ENCODE assay signal across 11 cellular contexts in the genomic region with DNA sequence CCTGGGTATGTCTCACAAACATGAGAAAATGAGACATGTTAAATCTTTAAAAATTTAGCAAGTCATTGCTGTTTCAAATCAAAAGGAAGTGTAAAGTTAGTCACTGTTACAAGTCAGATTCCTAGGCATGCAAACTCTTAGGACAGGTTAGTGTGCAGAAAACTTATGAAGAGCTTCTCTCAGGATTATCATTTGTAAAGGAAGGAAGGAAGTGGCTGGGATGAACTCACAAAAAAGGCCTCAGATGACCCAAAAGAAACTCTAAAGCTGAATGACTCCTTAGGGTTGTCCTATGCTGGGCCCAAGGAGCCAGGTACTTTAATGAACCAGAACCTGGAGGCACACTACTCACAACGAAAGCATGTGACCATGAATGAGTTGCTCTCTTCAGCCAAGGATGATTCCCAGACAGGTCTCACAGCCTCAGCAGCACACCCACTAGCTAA. TPM values are rescaled to one million over a fixed set of nuclear protein-coding genes. Genes with fewer than 3 reads are reported as not detected.
DNase-seq lines count a peak whose midpoint lies in the region; ATAC-seq, FAIRE-seq and TF ChIP-seq lines count a peak whose summit lies in the region.
"Had no signal": no experiment of that assay in that cellular context is flagged by ENCODE, and none has a peak within 500 bp of the region (broad histone marks: within the 10 kb centered on the region; RNA-seq: fewer than 3 reads in every experiment).

No MANE protein-coding gene starts in this region.

- intact Hi-C loops in A673 (cut with micrococcal nuclease; ENCODE audit: unreplicated experiment), result no loop called here

- no peak overlapping the region for H3K4me3 Mint-ChIP-seq in T-helper 17 cell

- no peak overlapping the region for H2AFZ ChIP-seq in keratinocyte (ENCODE audit: control insufficient read depth, low read length)
- no peak overlapping the region for H2AFZ ChIP-seq in Karpas-422 (ENCODE audit: low read length)

- H3K9ac ChIP-seq in keratinocyte (ENCODE audit: control insufficient read depth, extremely low read depth, insufficient read depth, low read length), result peak overlapping the region; percentile 61
- no peak overlapping the region for H3K9ac ChIP-seq in Karpas-422 (ENCODE audit: low read length)

- no peaks in the 10 kb centered on the region for H3K27me3 ChIP-seq in A673 (replicated peaks; ENCODE audit: insufficient read depth, low read depth, low read length, poor library complexity)
- H3K27me3 ChIP-seq in keratinocyte (ENCODE audit: control insufficient read depth, extremely low read depth, insufficient read depth, low read length), result no peaks in the 10 kb centered on the region
- no peaks in the 10 kb centered on the region for H3K27me3 ChIP-seq in Karpas-422 (ENCODE audit: low read length)

- H3K27ac Mint-ChIP-seq in T-helper 17 cell, result no peak overlapping the region

- H3K4me1 ChIP-seq in A673 (ENCODE audit: insufficient read depth, low read length, poor library complexity, severe bottlenecking), result peaks cover 59% of the 10 kb centered on the region
- H3K4me1 ChIP-seq in keratinocyte (ENCODE audit: control insufficient read depth, extremely low read depth, insufficient read depth, low read length), result peaks cover 43% of the 10 kb centered on the region
- no peaks in the 10 kb centered on the region for H3K4me1 ChIP-seq in Karpas-422 (ENCODE audit: low read length)

- DNase-seq in A673 (ENCODE audit: low spot score) (no peak), T-helper 17 cell (no peak), keratinocyte (ENCODE audit: low read depth, low spot score) (peak; percentile 56), Karpas-422 (no peak), midbrain (lab: John Stamatoyannopoulos, UW) (no peak), NCI-H1105 (lab: John Stamatoyannopoulos, UW) (no peak)
- DNase-seq: activated CD4-positive, alpha-beta T cell treated with anti-CD3 and anti-CD28 coated beads for 48 hours; NK-92 treated with Interleukin-12 subunit alpha and Interleukin-12 subunit beta, amount 100 ng/mL, for 24 hours; occipital lobe had no signal

- H3K79me2 ChIP-seq in keratinocyte (ENCODE audit: control insufficient read depth, insufficient read depth, low read length) (peaks cover 91% of the 10 kb centered on the region), Karpas-422 (ENCODE audit: low read length) (peaks cover 100% of the 10 kb centered on the region)

- H3K27ac ChIP-seq in A673 (ENCODE audit: low read depth, low read length, poor library complexity, severe bottlenecking) (peak overlapping the region; percentile 20), keratinocyte (ENCODE audit: control insufficient read depth, insufficient read depth, low read length) (peak overlapping the region; percentile 96), Karpas-422 (ENCODE audit: low read length) (no peak overlapping the region)

- H3K36me3 ChIP-seq in A673 (ENCODE audit: insufficient read depth, low read length, poor library complexity, severe bottlenecking) (no peaks in the 10 kb centered on the region), keratinocyte (ENCODE audit: control insufficient read depth in 2 of 2, extremely low read depth in 1 of 2, insufficient read depth in 2 of 2, low read length in 2 of 2) (no peaks in the 10 kb centered on the region), Karpas-422 (ENCODE audit: insufficient read depth, low read length) (no peaks in the 10 kb centered on the region)

- no peak overlapping the region for H3K4me3 ChIP-seq in A673 (ENCODE audit: low read depth, low read length, poor library complexity, severe bottlenecking)
- H3K4me3 ChIP-seq in keratinocyte (ENCODE audit: control insufficient read depth in 2 of 3, extremely low read depth in 1 of 3, insufficient read depth in 2 of 3, low read depth in 1 of 3, low read length in 3 of 3), result no peak overlapping the region
- H3K4me3 ChIP-seq in Karpas-422 (ENCODE audit: low read length), result no peak overlapping the region

- CTCF ChIA-PET in A673 (lab: Charles Lee), result no interaction called here

- POLR2A ChIA-PET in A673 (lab: Charles Lee; ENCODE audit: low non-redundant PET), result interaction anchor here (0.6 kb wide), 1 partner anchor 71 kb away, joined by 7 read pairs; no protein-coding TSS in a partner anchor

- FAIRE-seq in keratinocyte (lab: Jason Lieb, UNC), result peak; percentile 85

- H3K9me3 ChIP-seq in A673 (ENCODE audit: low read depth, low read length, poor library complexity, severe bottlenecking), result no peaks in the 10 kb centered on the region
- no peaks in the 10 kb centered on the region for H3K9me3 ChIP-seq in T-helper 17 cell (ENCODE audit: control insufficient read depth, low read length, poor library complexity, severe bottlenecking)
- no peaks in the 10 kb centered on the region for H3K9me3 ChIP-seq in keratinocyte (ENCODE audit: control insufficient read depth, low read depth, low read length)
- H3K9me3 ChIP-seq in Karpas-422 (ENCODE audit: low read length), result no peaks in the 10 kb centered on the region

- dilution Hi-C loops in keratinocyte (cut with MboI; ENCODE audit: extremely low pct_ligation_motif_present, low sequenced_read_pairs), result no loop called here

- H3K36me3 Mint-ChIP-seq in T-helper 17 cell (ENCODE audit: low read depth), result peaks cover 2% of the 10 kb centered on the region

- H3K4me2 ChIP-seq in keratinocyte (ENCODE audit: control insufficient read depth, extremely low read depth, insufficient read depth, low read depth, low read length), result peak overlapping the region; percentile 87
- H3K4me2 ChIP-seq in Karpas-422 (ENCODE audit: low read depth, low read length, poor library complexity, severe bottlenecking), result no peak overlapping the region

- TF ChIP-seq CTCF in A673 (conservative IDR thresholded peaks at IDR 0.05; ENCODE audit: low read depth, low read length), result no peak
- no peak for TF ChIP-seq CTCF in keratinocyte (optimal IDR thresholded peaks at IDR 0.05 in 1 of 3, IDR thresholded peaks at IDR 0.05 in 1 of 3, conservative IDR thresholded peaks at IDR 0.05 in 1 of 3; ENCODE audit: extremely low read depth in 1 of 3, insufficient read depth in 2 of 3, low read length in 3 of 3)

- no peaks in the 10 kb centered on the region for H3K9me1 ChIP-seq in keratinocyte (ENCODE audit: control insufficient read depth, extremely low read depth, insufficient read depth, low read length)

- no peaks in the 10 kb centered on the region for H3K27me3 Mint-ChIP-seq in T-helper 17 cell

- no TSS peak for BruUV-seq in A673 (replicated peaks; lab: Mats Ljungman, UMichigan)

- ATAC-seq in GM18868 (IDR thresholded peaks at IDR 0.05; ENCODE audit: unreplicated experiment) (peak; percentile 73), T-helper 17 cell (peak; percentile 33), GM21619 (IDR thresholded peaks at IDR 0.05; ENCODE audit: unreplicated experiment) (no peak)

- H4K20me1 ChIP-seq in keratinocyte (ENCODE audit: control insufficient read depth, extremely low read depth, insufficient read depth, low read length), result no peaks in the 10 kb centered on the region
- H4K20me1 ChIP-seq in Karpas-422 (ENCODE audit: insufficient read depth, low read depth, low read length), result peaks cover 50% of the 10 kb centered on the region

- peaks cover 40% of the 10 kb centered on the region for H3K4me1 Mint-ChIP-seq in T-helper 17 cell

- H3K9me2 ChIP-seq in Karpas-422 (replicated peaks; ENCODE audit: insufficient read depth, low read length), result no peaks in the 10 kb centered on the region

RNA-seq across cellular contexts. Expression of gene MSL2, which starts 25.0 kb away (rescaled TPM):
- total RNA-seq in A673 (2021) (37.9 and 38.1 TPM in 2 replicates), T-helper 17 cell (100 to 1,000 TPM in 1 of 2 donors, 10 to 100 TPM in 1; 95.6 to 135 TPM)
- polyA plus RNA-seq in keratinocyte, result 4.1 to 10.3 TPM (median 9.5 TPM) in 3 replicates
- polyA plus RNA-seq in keratinocyte (2011; ENCODE audit: low read depth), result 3.2 TPM
- polyA plus RNA-seq in keratinocyte (2011; cell fraction: cytosol; rRNA removed), result 3.2 and 8.6 TPM in 2 replicates
- polyA plus RNA-seq in keratinocyte (2011; cell fraction: nucleus; rRNA removed), result 10.3 and 11.5 TPM in 2 replicates
- 6.6 and 11.0 TPM in 2 replicates for polyA plus RNA-seq in keratinocyte (2012; ENCODE audit: low replicate concordance)
- 12.4 to 22.8 TPM (median 15.4 TPM) in 3 replicates for polyA minus RNA-seq in keratinocyte
- 11.1 TPM for polyA minus RNA-seq in keratinocyte (2011; cell fraction: cytosol; rRNA and poly(A)+ RNA removed)
- 8.1 and 15.7 TPM in 2 replicates for polyA minus RNA-seq in keratinocyte (2011; cell fraction: nucleus; rRNA and poly(A)+ RNA removed)
- total RNA-seq in Karpas-422 (2014; rRNA removed; shearing (Covaris generic); ENCODE audit: low replicate concordance), result 18.4 and 47.1 TPM in 2 replicates
